23 cellular contexts compared by ENCODE assay signal in the genomic region with DNA sequence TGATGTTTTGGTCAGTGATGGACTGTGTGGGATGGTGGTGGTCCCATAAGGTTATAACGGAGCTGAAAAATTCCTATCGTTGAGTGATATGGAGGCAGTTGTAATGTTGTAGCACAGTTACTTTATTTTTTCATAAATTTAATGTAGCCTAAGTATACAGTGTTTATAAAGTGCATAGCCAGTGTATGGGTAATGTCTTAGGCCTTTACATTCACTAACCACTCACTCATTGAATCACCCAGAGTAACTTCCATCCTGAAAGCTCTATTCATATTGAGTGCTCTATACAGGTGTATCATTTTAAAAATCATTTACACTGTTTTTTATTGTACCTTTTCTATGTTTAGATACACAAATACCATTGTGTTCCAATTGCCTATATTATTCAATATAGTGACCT. TPM values are rescaled to one million over a fixed set of nuclear protein-coding genes. Genes with fewer than 3 reads are reported as not detected.
DNase-seq lines count a peak whose midpoint lies in the region; ATAC-seq and TF ChIP-seq lines count a peak whose summit lies in the region.
"Had no signal": no experiment of that assay in that cellular context is flagged by ENCODE, and none has a peak within 500 bp of the region (broad histone marks: within the 10 kb centered on the region; RNA-seq: fewer than 3 reads in every experiment).

No MANE protein-coding gene starts in this region.

- TF ChIP-seq CTCF in right atrium auricular region (IDR thresholded peaks at IDR 0.05), result no peak
- TF ChIP-seq CTCF in OCI-LY1 (IDR thresholded peaks at IDR 0.05; ENCODE audit: low read length), result no peak
- TF ChIP-seq CTCF in body of pancreas (IDR thresholded peaks at IDR 0.05), result no peak
- no peak for TF ChIP-seq CTCF in parathyroid adenoma (IDR thresholded peaks at IDR 0.05)
- no peak for TF ChIP-seq CTCF in glutamatergic neuron (IDR thresholded peaks at IDR 0.05; ENCODE audit: partially characterized antibody, unreplicated experiment)

- H3K4me1 Mint-ChIP-seq in glutamatergic neuron (ENCODE audit: low read depth, unreplicated experiment), result no peaks in the 10 kb centered on the region

- no peak overlapping the region for H3K9ac ChIP-seq in OCI-LY1 (ENCODE audit: low read length)
- no peak overlapping the region for H3K9ac ChIP-seq in parathyroid adenoma
- H3K9ac ChIP-seq: BLaER1 had no signal

- no peaks in the 10 kb centered on the region for H4K20me1 ChIP-seq in OCI-LY1 (ENCODE audit: insufficient read depth, low read length)

- WGBS in body of pancreas, 2 donors, result 48 to 49% methylated on average over 2 of the region's 2 CpGs

- H3K9me2 ChIP-seq in OCI-LY1 (ENCODE audit: low read depth, low read length), result no peaks in the 10 kb centered on the region

- H3K79me2 ChIP-seq in OCI-LY1 (ENCODE audit: insufficient read depth, low read length) (0 out of 2 replicates have a peak, but pooled peaks cover 3% of the 10 kb centered on the region), parathyroid adenoma (peaks cover 20% of the 10 kb centered on the region)

- H3K27ac ChIP-seq in right atrium auricular region (no peak overlapping the region), OCI-LY1 (ENCODE audit: low read depth, low read length, poor library complexity, severe bottlenecking) (peak overlapping the region; percentile 23), body of pancreas (peak overlapping the region in 2 of 4 donors; percentile 33 to 49), parathyroid adenoma (no peak overlapping the region)
- H3K27ac ChIP-seq: A549, BLaER1, Peyer's patch, SJCRH30 had no signal

- H3K9me3 ChIP-seq in right atrium auricular region, result no peaks in the 10 kb centered on the region
- H3K9me3 ChIP-seq in OCI-LY1 (ENCODE audit: low read length), result no peaks in the 10 kb centered on the region
- H3K9me3 ChIP-seq in body of pancreas, result no peaks in the 10 kb centered on the region
- H3K9me3 ChIP-seq in parathyroid adenoma (ENCODE audit: control insufficient read depth, low read length), result no peaks in the 10 kb centered on the region
- H3K9me3 ChIP-seq: A549, BLaER1, Peyer's patch, SJCRH30 had no signal

- no peaks in the 10 kb centered on the region for H3K9me3 Mint-ChIP-seq in glutamatergic neuron (ENCODE audit: unreplicated experiment)
- H3K9me3 Mint-ChIP-seq: CD8-positive, alpha-beta memory T cell had no signal

- H3K36me3 ChIP-seq in right atrium auricular region (peaks cover 39% of the 10 kb centered on the region), OCI-LY1 (ENCODE audit: insufficient read depth, low read length) (peaks cover 87% of the 10 kb centered on the region), body of pancreas (replicated peaks in 1 of 2; ENCODE audit: insufficient read depth in 1 of 2, low read depth in 2 of 2) (peaks cover 19 to 37% of the 10 kb centered on the region in 2 donors), parathyroid adenoma (ENCODE audit: control insufficient read depth, insufficient read depth, low read length) (peaks cover 10% of the 10 kb centered on the region)

- no peak for TF ChIP-seq POLR2A in body of pancreas (IDR thresholded peaks at IDR 0.05)

- intact Hi-C loops in Right ventricle myocardium superior (cut with DNase I) (loop anchor here (5.0 to 10.0 kb wide), 2 partner anchors 145 to 298 kb away; no protein-coding TSS in a partner anchor), body of pancreas (cut with DNase I) (loop anchor here (10.0 kb wide), 1 partner anchor 88 kb away; no protein-coding TSS in a partner anchor)

- no peak overlapping the region for H3K4me2 ChIP-seq in OCI-LY1 (ENCODE audit: low read length)
- peak overlapping the region; percentile 21 for H3K4me2 ChIP-seq in parathyroid adenoma (ENCODE audit: low read length)
- H3K4me2 ChIP-seq: A549, BLaER1 had no signal

- peaks cover 0 to 10% of the 10 kb centered on the region in 2 donors for H3K4me1 ChIP-seq in right atrium auricular region
- H3K4me1 ChIP-seq in OCI-LY1 (ENCODE audit: insufficient read depth, low read length, severe bottlenecking), result peaks cover 4% of the 10 kb centered on the region
- H3K4me1 ChIP-seq in body of pancreas, result peaks cover 84% of the 10 kb centered on the region
- H3K4me1 ChIP-seq in parathyroid adenoma, result peaks cover 29% of the 10 kb centered on the region
- H3K4me1 ChIP-seq: BLaER1, SJCRH30 had no signal

- no peak overlapping the region for H3K4me3 ChIP-seq in right atrium auricular region
- no peak overlapping the region for H3K4me3 ChIP-seq in OCI-LY1 (ENCODE audit: low read depth, low read length, poor library complexity, severe bottlenecking)
- no peak overlapping the region for H3K4me3 ChIP-seq in body of pancreas
- no peak overlapping the region for H3K4me3 ChIP-seq in parathyroid adenoma (ENCODE audit: low read depth, low read length)
- H3K4me3 ChIP-seq: A549, BLaER1, Peyer's patch, SJCRH30 had no signal

- H3K36me3 Mint-ChIP-seq in glutamatergic neuron (ENCODE audit: unreplicated experiment), result no peaks in the 10 kb centered on the region

- peak; percentile 30 for ATAC-seq in Right ventricle myocardium superior (ENCODE audit: poor library complexity)
- peak; percentile 12 for ATAC-seq in body of pancreas
- no peak for ATAC-seq in HG03280 (IDR thresholded peaks at IDR 0.05; ENCODE audit: unreplicated experiment)

- H3K27me3 ChIP-seq in right atrium auricular region (no peaks in the 10 kb centered on the region), OCI-LY1 (ENCODE audit: insufficient read depth, low read length) (no peaks in the 10 kb centered on the region), body of pancreas (no peaks in the 10 kb centered on the region), parathyroid adenoma (ENCODE audit: control insufficient read depth, insufficient read depth, low read length) (no peaks in the 10 kb centered on the region)
- H3K27me3 ChIP-seq: BLaER1, Peyer's patch, SJCRH30 had no signal

- 0 out of 2 replicates have a peak, but pooled peaks cover 4% of the 10 kb centered on the region for H3F3A ChIP-seq in OCI-LY1 (ENCODE audit: insufficient read depth, low read length)

- H2AFZ ChIP-seq in OCI-LY1 (ENCODE audit: low read length), result no peak overlapping the region
- H2AFZ ChIP-seq in parathyroid adenoma, result no peak overlapping the region

- H3K4me3 Mint-ChIP-seq in glutamatergic neuron (ENCODE audit: unreplicated experiment), result no peak overlapping the region

- no peak overlapping the region for H3K27ac Mint-ChIP-seq in glutamatergic neuron (ENCODE audit: unreplicated experiment)

- H3K27me3 Mint-ChIP-seq in glutamatergic neuron (ENCODE audit: unreplicated experiment), result no peaks in the 10 kb centered on the region
- H3K27me3 Mint-ChIP-seq: CD8-positive, alpha-beta memory T cell had no signal

- DNase-seq in Right ventricle myocardium superior (no peak), right atrium auricular region (ENCODE audit: low spot score) (no peak), body of pancreas (no peak), glutamatergic neuron (no peak)
- DNase-seq: Calu3; CD8-positive, alpha-beta memory T cell; DMS153; H7; NCI-H1105; NCI-H146; NCI-H2029 treated with DMSO at 0.1 percent for 48 hours; NCI-H2171; NCI-H345; NCI-H524; NCI-H774; NK-92 treated with Interleukin-12 subunit alpha and Interleukin-12 subunit beta, amount 100 ng/mL, for 24 hours; Peyer's patch; SJCRH30 had no signal

RNA-seq across cellular contexts. Expression of a gene that starts 20.9 kb away (rescaled TPM):
- 90.0 TPM for total RNA-seq in Right ventricle myocardium superior
- 10 to 100 TPM; 22.1 to 22.6 TPM for total RNA-seq in right atrium auricular region
- total RNA-seq in body of pancreas, result 100 to 1,000 TPM; 332 to 458 TPM
- 149 TPM for total RNA-seq in glutamatergic neuron (ENCODE audit: unreplicated experiment)

RNA-seq across cellular contexts. Expression of a gene that starts 26.4 kb away (rescaled TPM):
- 16.0 TPM for total RNA-seq in Right ventricle myocardium superior
- 10 to 100 TPM; 18.2 to 23.1 TPM for total RNA-seq in right atrium auricular region
- total RNA-seq in body of pancreas, result 10 to 100 TPM in 1 of 2 donors, 1 to 10 TPM in 1; 2.0 to 22.3 TPM
- 39.1 TPM for total RNA-seq in glutamatergic neuron (ENCODE audit: unreplicated experiment)

RNA-seq across cellular contexts. Expression of a gene that starts 26.8 kb away (rescaled TPM):
- total RNA-seq in Right ventricle myocardium superior (40.8 TPM), right atrium auricular region (10 to 100 TPM; 32.9 to 48.9 TPM), body of pancreas (10 to 100 TPM; 24.1 to 26.0 TPM), glutamatergic neuron (ENCODE audit: unreplicated experiment) (98.3 TPM)
